Comparison of ENCODE assay signal across 23 cellular contexts in the genomic region with DNA sequence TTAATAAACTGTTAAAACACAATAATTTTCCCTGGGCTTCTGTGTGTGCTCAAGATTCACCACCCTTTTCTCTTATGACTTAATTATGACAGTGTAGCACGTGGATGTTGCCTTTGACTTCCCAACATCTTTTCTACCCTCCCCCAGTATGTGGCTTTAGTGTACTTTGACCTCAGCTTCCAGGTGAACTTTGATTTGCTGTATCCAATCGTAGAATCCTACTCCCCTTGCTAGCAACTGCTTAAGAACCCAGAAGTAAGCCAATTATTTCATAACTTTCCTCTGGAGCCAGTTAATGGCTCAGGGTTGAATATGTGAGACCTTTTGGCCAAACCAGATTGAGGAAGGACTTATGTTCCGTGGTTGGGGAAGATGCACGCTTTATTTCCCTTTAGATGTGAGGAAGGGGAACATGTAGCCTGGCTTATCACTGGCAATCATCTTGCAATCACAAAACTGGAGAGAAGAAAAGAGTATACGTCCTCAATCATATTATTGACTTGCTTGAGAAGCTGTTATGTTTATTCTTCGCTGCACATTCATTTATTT.
A peak's percentile ranks its signal among the peaks of the same experiment; 100 is the strongest.
DNase-seq lines count a peak whose midpoint lies in the region; ATAC-seq, FAIRE-seq and TF ChIP-seq lines count a peak whose summit lies in the region.
"Had no signal": no experiment of that assay in that cellular context is flagged by ENCODE, and none has a peak within 500 bp of the region (broad histone marks: within the 10 kb centered on the region; RNA-seq: fewer than 3 reads in every experiment).

No MANE protein-coding gene starts in this region.

- no peak for TF ChIP-seq RAD21 in H1 (IDR thresholded peaks at IDR 0.05 in 1 of 2, conservative IDR thresholded peaks at IDR 0.05 in 1 of 2; ENCODE audit: low read depth in 2 of 2, low read length in 2 of 2)

- H3K27me3 ChIP-seq in OCI-LY1 (ENCODE audit: insufficient read depth, low read length) (no peaks in the 10 kb centered on the region), H1 (replicated peaks in 1 of 4; ENCODE audit: control insufficient read depth in 3 of 4, extremely low read depth in 1 of 4, insufficient read depth in 3 of 4, low read length in 3 of 4) (no peaks in the 10 kb centered on the region), small intestine (ENCODE audit: control insufficient read depth in 2 of 2, insufficient read depth in 2 of 2, low read length in 2 of 2) (no peaks in the 10 kb centered on the region)
- H3K27me3 ChIP-seq: SJCRH30, stomach, upper lobe of left lung had no signal

- H3K79me2 ChIP-seq in OCI-LY1 (ENCODE audit: insufficient read depth, low read length), result no peaks in the 10 kb centered on the region
- H3K79me2 ChIP-seq in H1 (ENCODE audit: control insufficient read depth in 1 of 2, insufficient read depth in 2 of 2, low read length in 2 of 2), result no peaks in the 10 kb centered on the region

- no peak overlapping the region for H3K4me3 Mint-ChIP-seq in activated CD4-positive, alpha-beta T cell treated with anti-CD3 and anti-CD28 coated beads, Interleukin-2, amount 10 ng/mL, durations not matched to agents 24 days and 14 days
- H3K4me3 Mint-ChIP-seq in WTC11, result no peak overlapping the region
- H3K4me3 Mint-ChIP-seq: activated naive CD8-positive, alpha-beta T cell treated with anti-CD3 and anti-CD28 coated beads, Interleukin-2, amount 10 ng/mL, durations not matched to agents 7 days and 5 days; H9; neural progenitor cell; T-helper 2 cell treated with Interferon-gamma antibody and Interleukin-4, amounts not matched to agents 5 μg/mL and 100 μg/mL, for 36 hours had no signal

- H2BK15ac ChIP-seq in H1 (ENCODE audit: low read length), result no peak overlapping the region

- 96% methylated on average over 6 of the region's 6 CpGs; no CpG with 5 or more reads in 1 of the 2 experiments for WGBS in H1 (ENCODE audit: extremely low coverage in 1 of 2, insufficient coverage in 1 of 2, insufficient read length in 1 of 2, insufficient replicate concordance in 2 of 2, low coverage in 1 of 2, low lambda C conversion rate in 2 of 2, missing lambda C conversion rate in 1 of 2), 2 experiments
- WGBS in small intestine, 3 donors, result 27 to 55% (median 34%) methylated on average over 6 of the region's 6 CpGs

- H4K91ac ChIP-seq in H1 (replicated peaks; ENCODE audit: insufficient read length, low read length), result peak overlapping the region; percentile 66

- no peaks in the 10 kb centered on the region for H3K4me1 Mint-ChIP-seq in activated CD4-positive, alpha-beta T cell treated with anti-CD3 and anti-CD28 coated beads, Interleukin-2, amount 10 ng/mL, durations not matched to agents 24 days and 14 days
- H3K4me1 Mint-ChIP-seq in WTC11, result peaks cover 25% of the 10 kb centered on the region

- H3K36me3 Mint-ChIP-seq in activated CD4-positive, alpha-beta T cell treated with anti-CD3 and anti-CD28 coated beads, Interleukin-2, amount 10 ng/mL, durations not matched to agents 24 days and 14 days (ENCODE audit: low read depth), result no peaks in the 10 kb centered on the region
- H3K36me3 Mint-ChIP-seq in WTC11, result no peaks in the 10 kb centered on the region
- H3K36me3 Mint-ChIP-seq: activated naive CD8-positive, alpha-beta T cell treated with anti-CD3 and anti-CD28 coated beads, Interleukin-2, amount 10 ng/mL, durations not matched to agents 7 days and 5 days; neural progenitor cell had no signal

- no peak overlapping the region for H2AK5ac ChIP-seq in H1 (ENCODE audit: low read depth, low read length)

- H2BK120ac ChIP-seq in H1 (replicated peaks; ENCODE audit: low read depth, low read length), result no peak overlapping the region

- DNase-seq in Kasumi-1 (lab: John Stamatoyannopoulos, UW) (peak; percentile 20 to 34), H1 (ENCODE audit: low read depth in 1 of 2, low spot score in 2 of 2) (no peak), small intestine (peak; percentile 93), C1 segment of cervical spinal cord (lab: John Stamatoyannopoulos, UW) (no peak), WTC11 (ENCODE audit: low spot score) (no peak)
- DNase-seq in activated CD4-positive, alpha-beta T cell treated with anti-CD3 and anti-CD28 coated beads, Interleukin-2, amount 10 ng/mL, durations not matched to agents 24 days and 14 days, result no peak
- DNase-seq: activated CD4-positive, CD25-positive, alpha-beta regulatory T cell treated with anti-CD3 and anti-CD28 coated beads, Interleukin-2, amount 50 U/mL, for 72 hours; activated naive CD8-positive, alpha-beta T cell treated with anti-CD3 and anti-CD28 coated beads, Interleukin-2, amount 10 ng/mL, durations not matched to agents 7 days and 5 days; H9; KG1; left cardiac atrium; midbrain; NCI-H1105 treated with DMSO at 0.1 percent for 48 hours; SJCRH30; stomach; upper lobe of left lung had no signal

- no peak overlapping the region for H3K18ac ChIP-seq in H1 (ENCODE audit: extremely low read depth, low read length)

- no peak for TF ChIP-seq POLR2A in H1 (IDR thresholded peaks at IDR 0.05; ENCODE audit: control extremely low read depth in 1 of 2, low read depth in 2 of 2, low read length in 2 of 2)

- no peak overlapping the region for H3K27ac Mint-ChIP-seq in activated CD4-positive, alpha-beta T cell treated with anti-CD3 and anti-CD28 coated beads, Interleukin-2, amount 10 ng/mL, durations not matched to agents 24 days and 14 days
- no peak overlapping the region for H3K27ac Mint-ChIP-seq in WTC11
- H3K27ac Mint-ChIP-seq: activated naive CD8-positive, alpha-beta T cell treated with anti-CD3 and anti-CD28 coated beads, Interleukin-2, amount 10 ng/mL, durations not matched to agents 7 days and 5 days; H9; neural progenitor cell; T-helper 2 cell treated with Interferon-gamma antibody and Interleukin-4, amounts not matched to agents 5 μg/mL and 100 μg/mL, for 36 hours had no signal

- no peaks in the 10 kb centered on the region for H3K79me1 ChIP-seq in H1 (ENCODE audit: low read depth, low read length)

- peaks cover 4% of the 10 kb centered on the region for H3K9me3 Mint-ChIP-seq in activated CD4-positive, alpha-beta T cell treated with anti-CD3 and anti-CD28 coated beads, Interleukin-2, amount 10 ng/mL, durations not matched to agents 24 days and 14 days
- H3K9me3 Mint-ChIP-seq in WTC11, result no peaks in the 10 kb centered on the region
- H3K9me3 Mint-ChIP-seq: H9; T-helper 2 cell treated with Interferon-gamma antibody and Interleukin-4, amounts not matched to agents 5 μg/mL and 100 μg/mL, for 36 hours had no signal

- H3K9ac ChIP-seq in OCI-LY1 (ENCODE audit: low read length), result no peak overlapping the region
- no peak overlapping the region for H3K9ac ChIP-seq in H1 (replicated peaks in 1 of 4; ENCODE audit: extremely low read depth in 1 of 4, low read depth in 3 of 4, low read length in 3 of 4)
- H3K9ac ChIP-seq: neural progenitor cell had no signal

- H3K4me1 ChIP-seq in OCI-LY1 (ENCODE audit: insufficient read depth, low read length, severe bottlenecking), result no peaks in the 10 kb centered on the region
- H3K4me1 ChIP-seq in H1 (replicated peaks in 1 of 4; ENCODE audit: control insufficient read depth in 3 of 4, insufficient read depth in 4 of 4, low read length in 3 of 4), result peaks cover 0 to 13% (median 10%) of the 10 kb centered on the region in 4 experiments; a peak in 5 of 7 replicates
- peaks cover 0 to 2% of the 10 kb centered on the region in 2 donors for H3K4me1 ChIP-seq in small intestine (ENCODE audit: control insufficient read depth in 2 of 2, insufficient read depth in 1 of 2, low read depth in 1 of 2, low read length in 1 of 2)
- H3K4me1 ChIP-seq: prostate gland had no signal

- ATAC-seq in HG03432 (IDR thresholded peaks at IDR 0.05; ENCODE audit: unreplicated experiment), result no peak
- ATAC-seq in WTC11, result no peak

- no peak overlapping the region for H4K8ac ChIP-seq in H1 (ENCODE audit: extremely low read depth, insufficient read depth, low read length)

- H3K9me2 ChIP-seq in OCI-LY1 (ENCODE audit: low read depth, low read length), result no peaks in the 10 kb centered on the region

- no peak overlapping the region for H3K14ac ChIP-seq in H1 (ENCODE audit: insufficient read length)

- no peak overlapping the region for H3K27ac ChIP-seq in OCI-LY1 (ENCODE audit: low read depth, low read length, poor library complexity, severe bottlenecking)
- no peak overlapping the region for H3K27ac ChIP-seq in H1 (ENCODE audit: low read depth, low read length)
- H3K27ac ChIP-seq in small intestine (ENCODE audit: low read depth in 1 of 2, low read length in 1 of 2), result peak overlapping the region in 1 of 2 donors; percentile 80
- H3K27ac ChIP-seq: neural progenitor cell, prostate gland, SJCRH30, skin epidermis, stomach, upper lobe of left lung had no signal

- no peak overlapping the region for H3K4me3 ChIP-seq in OCI-LY1 (ENCODE audit: low read depth, low read length, poor library complexity, severe bottlenecking)
- H3K4me3 ChIP-seq in H1 (ENCODE audit: extremely low read depth in 1 of 4, insufficient read depth in 2 of 4, low read depth in 3 of 4, low read length in 4 of 4), result no peak overlapping the region
- no peak overlapping the region for H3K4me3 ChIP-seq in small intestine (ENCODE audit: low read depth in 1 of 2, low read length in 2 of 2)
- H3K4me3 ChIP-seq: neural progenitor cell, prostate gland, SJCRH30, skin epidermis, stomach, upper lobe of left lung had no signal

- H2BK12ac ChIP-seq in H1 (ENCODE audit: low read depth, low read length), result no peak overlapping the region

- no peaks in the 10 kb centered on the region for H3K36me3 ChIP-seq in OCI-LY1 (ENCODE audit: insufficient read depth, low read length)
- no peaks in the 10 kb centered on the region; a peak in 1 of 8 replicates for H3K36me3 ChIP-seq in H1 (ENCODE audit: control insufficient read depth in 2 of 4, insufficient read depth in 4 of 4, low read length in 3 of 4)
- no peaks in the 10 kb centered on the region for H3K36me3 ChIP-seq in small intestine (ENCODE audit: control insufficient read depth in 2 of 2, insufficient read depth in 2 of 2, low read length in 2 of 2)
- H3K36me3 ChIP-seq: neural progenitor cell, prostate gland, SJCRH30, stomach, upper lobe of left lung had no signal

- no peak overlapping the region for H3K23ac ChIP-seq in H1 (ENCODE audit: insufficient read length)

- no peaks in the 10 kb centered on the region for H3F3A ChIP-seq in OCI-LY1 (ENCODE audit: insufficient read depth, low read length)

- no peak overlapping the region for H2BK5ac ChIP-seq in H1 (ENCODE audit: low read depth, low read length)

- TF ChIP-seq EP300 in H1 (IDR thresholded peaks at IDR 0.05; ENCODE audit: borderline replicate concordance in 1 of 2, low read depth in 2 of 2, low read length in 2 of 2), result no peak

- POLR2A ChIA-PET in H1 (lab: Charles Lee; ENCODE audit: partially characterized antibody), result no interaction called here
- POLR2A ChIA-PET in WTC11 (lab: Charles Lee), result no interaction called here

- no peak overlapping the region for H3K56ac ChIP-seq in H1 (replicated peaks; ENCODE audit: insufficient read length, low read depth, low read length)

- TF ChIP-seq CTCF in OCI-LY1 (IDR thresholded peaks at IDR 0.05; ENCODE audit: low read length) (no peak), H1 (IDR thresholded peaks at IDR 0.05; ENCODE audit: control extremely low read depth in 1 of 3, insufficient read depth in 1 of 3, low read depth in 1 of 3, low read length in 3 of 3) (no peak), WTC11 (IDR thresholded peaks at IDR 0.05) (no peak)

- CTCF ChIA-PET in H1 (lab: Charles Lee; ENCODE audit: partially characterized antibody), result interaction anchor here (0.5 to 1.3 kb wide), 4 partner anchors 15 to 136 kb away, joined by 3 read pairs; no protein-coding TSS in a partner anchor
- CTCF ChIA-PET in WTC11 (lab: Charles Lee), result no interaction called here

- no peaks in the 10 kb centered on the region; the same call in 1 of the 2 replicates for H3K23me2 ChIP-seq in H1 (ENCODE audit: low read depth, low read length)

- H3K9me3 ChIP-seq in OCI-LY1 (ENCODE audit: low read length) (no peaks in the 10 kb centered on the region), H1 (ENCODE audit: insufficient read depth in 2 of 2, low read depth in 1 of 2, low read length in 1 of 2) (no peaks in the 10 kb centered on the region), small intestine (ENCODE audit: control insufficient read depth, low read depth) (no peaks in the 10 kb centered on the region)
- H3K9me3 ChIP-seq: Caco-2, prostate gland, SJCRH30, stomach, upper lobe of left lung had no signal

- peaks cover 6% of the 10 kb centered on the region for H3K27me3 Mint-ChIP-seq in activated CD4-positive, alpha-beta T cell treated with anti-CD3 and anti-CD28 coated beads, Interleukin-2, amount 10 ng/mL, durations not matched to agents 24 days and 14 days
- no peaks in the 10 kb centered on the region for H3K27me3 Mint-ChIP-seq in WTC11 (ENCODE audit: low read depth)
- H3K27me3 Mint-ChIP-seq: activated naive CD8-positive, alpha-beta T cell treated with anti-CD3 and anti-CD28 coated beads, Interleukin-2, amount 10 ng/mL, durations not matched to agents 7 days and 5 days had no signal

- no peak overlapping the region for H3K4me2 ChIP-seq in OCI-LY1 (ENCODE audit: low read length)
- H3K4me2 ChIP-seq in H1 (ENCODE audit: insufficient read depth in 1 of 2, low read depth in 2 of 2, low read length in 2 of 2), result no peak overlapping the region
- H3K4me2 ChIP-seq: neural progenitor cell had no signal

- intact Hi-C loops in activated CD4-positive, alpha-beta T cell treated with anti-CD3 and anti-CD28 coated beads, Interleukin-2, amount 10 ng/mL, durations not matched to agents 24 days and 14 days (cut with micrococcal nuclease), result loop anchor here (10.0 kb wide), 1 partner anchor 77 kb away; no protein-coding TSS in a partner anchor

- H4K5ac ChIP-seq in H1 (ENCODE audit: insufficient read length, low read depth, low read length), result no peak overlapping the region

- FAIRE-seq in H1 (lab: Jason Lieb, UNC), result no peak
- FAIRE-seq in small intestine (lab: Jason Lieb, UNC), result no peak

- H2BK20ac ChIP-seq in H1 (ENCODE audit: low read length), result no peak overlapping the region

- H4K20me1 ChIP-seq in OCI-LY1 (ENCODE audit: insufficient read depth, low read length), result no peaks in the 10 kb centered on the region
- H4K20me1 ChIP-seq in H1 (replicated peaks in 1 of 2; ENCODE audit: control insufficient read depth in 1 of 2, insufficient read depth in 2 of 2, low read length in 2 of 2), result no peaks in the 10 kb centered on the region

- peak overlapping the region; percentile 86; the same call in 1 of the 2 replicates for H2AFZ ChIP-seq in OCI-LY1 (ENCODE audit: low read length)
- H2AFZ ChIP-seq in H1 (ENCODE audit: low read length), result no peak overlapping the region
- H2AFZ ChIP-seq: neural progenitor cell had no signal

- no peak overlapping the region for H3K4ac ChIP-seq in H1 (replicated peaks; ENCODE audit: insufficient read length, low read depth, low read length)

Comparison
In these comparisons a context has a peak if more than half of its experiments do, and no peak if none do; other contexts are left out.
1. DNase-seq: peak in Kasumi-1 (2 of 2) and small intestine (single experiment); none in H1 (0 of 2), activated CD4-positive, alpha-beta T cell treated with anti-CD3 and anti-CD28 coated beads, Interleukin-2, amount 10 ng/mL, durations not matched to agents 24 days and 14 days (single experiment), C1 segment of cervical spinal cord (0 of 14) and WTC11 (single experiment).